ENCODE assay signal across 8 cellular contexts in the genomic region with DNA sequence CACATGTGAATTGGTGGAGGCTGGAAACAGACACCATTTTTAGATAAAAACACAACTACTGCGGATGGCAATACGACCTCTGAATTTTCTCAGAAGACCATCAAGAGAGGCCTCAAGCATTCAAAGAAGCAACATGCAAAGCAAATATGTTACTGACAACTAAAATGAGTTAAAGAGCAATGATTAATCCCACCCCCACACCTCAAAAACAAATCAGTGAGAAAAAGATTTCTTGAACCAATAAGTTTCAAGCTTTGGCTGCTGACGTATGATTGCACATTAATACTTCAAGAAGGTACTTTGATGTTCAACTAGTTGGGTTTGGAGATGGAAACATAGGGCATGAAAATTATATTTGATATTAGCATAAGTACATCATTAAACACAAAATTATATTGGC. TPM values are rescaled to one million over a fixed set of nuclear protein-coding genes. Genes with fewer than 3 reads are reported as not detected.
A peak's percentile ranks its signal among the peaks of the same experiment; 100 is the strongest.
DNase-seq lines count a peak whose midpoint lies in the region; ATAC-seq and TF ChIP-seq lines count a peak whose summit lies in the region.

No MANE protein-coding gene starts in this region.

- H3K36me3 Mint-ChIP-seq in memory B cell = peaks cover 2% of the 10 kb centered on the region

- H3K9me3 Mint-ChIP-seq in memory B cell = no peaks in the 10 kb centered on the region

- no peak for ATAC-seq in heart left ventricle
- ATAC-seq in left cardiac atrium = no peak
- no peak for ATAC-seq in memory B cell (ENCODE audit: low read depth)
- ATAC-seq in HG02642 (IDR thresholded peaks at IDR 0.05; ENCODE audit: poor library complexity, unreplicated experiment) = no peak
- ATAC-seq in HG02884 (IDR thresholded peaks at IDR 0.05; ENCODE audit: unreplicated experiment) = no peak
- ATAC-seq in HG02885 (IDR thresholded peaks at IDR 0.05; ENCODE audit: poor library complexity, unreplicated experiment) = no peak

- H3K27me3 Mint-ChIP-seq in memory B cell = no peaks in the 10 kb centered on the region

- H3K4me1 ChIP-seq in heart left ventricle (peaks cover 0 to 36% (median 24%) of the 10 kb centered on the region in 12 donors), ascending aorta (peaks cover 0 to 24% of the 10 kb centered on the region in 2 donors), uterus (peaks cover 0 to 8% of the 10 kb centered on the region in 2 donors)

- peak overlapping the region; percentile 98 for H3K27ac Mint-ChIP-seq in memory B cell

- peak overlapping the region in 11 of 12 donors; percentile 52 to 86 (median 73) for H3K4me3 ChIP-seq in heart left ventricle
- peak overlapping the region; percentile 79 to 87 for H3K4me3 ChIP-seq in ascending aorta
- peak overlapping the region; percentile 62 to 85 for H3K4me3 ChIP-seq in uterus

- H3K36me3 ChIP-seq in heart left ventricle (peaks cover 0 to 26% (median 20%) of the 10 kb centered on the region in 9 donors), ascending aorta (peaks cover 0 to 7% of the 10 kb centered on the region in 2 donors), uterus (no peaks in the 10 kb centered on the region)

- H3K4me1 Mint-ChIP-seq in memory B cell = peaks cover 33% of the 10 kb centered on the region

- 36 to 41% (median 38%) methylated on average over 3 of the region's 3 CpGs for WGBS in heart left ventricle, 4 donors

- H3K4me3 Mint-ChIP-seq in memory B cell = peak overlapping the region; percentile 96

- TF ChIP-seq CTCF in heart left ventricle (IDR thresholded peaks at IDR 0.05) = no peak
- no peak for TF ChIP-seq CTCF in ascending aorta (IDR thresholded peaks at IDR 0.05)
- TF ChIP-seq CTCF in uterus (IDR thresholded peaks at IDR 0.05) = no peak

- H3K9me3 ChIP-seq in heart left ventricle (no peaks in the 10 kb centered on the region), ascending aorta (no peaks in the 10 kb centered on the region), uterus (no peaks in the 10 kb centered on the region)

- no peak for TF ChIP-seq POLR2A in heart left ventricle (IDR thresholded peaks at IDR 0.05)
- no peak for TF ChIP-seq POLR2A in uterus (IDR thresholded peaks at IDR 0.05)

- peak overlapping the region in 6 of 12 donors; percentile 68 to 94 (median 82) for H3K27ac ChIP-seq in heart left ventricle
- peak overlapping the region; percentile 88 to 93 for H3K27ac ChIP-seq in ascending aorta
- H3K27ac ChIP-seq in uterus = peak overlapping the region; percentile 82 to 88

- DNase-seq in heart left ventricle = no peak
- no peak for DNase-seq in left cardiac atrium
- no peak for DNase-seq in ascending aorta (ENCODE audit: low spot score in 2 of 2)
- DNase-seq in memory B cell (ENCODE audit: low spot score in 2 of 2) = no peak
- DNase-seq in uterus = no peak

- H3K27me3 ChIP-seq in heart left ventricle (no peaks in the 10 kb centered on the region), ascending aorta (no peaks in the 10 kb centered on the region), uterus (no peaks in the 10 kb centered on the region)

- intact Hi-C loops in heart left ventricle (cut with DNase I) = no loop called here
- intact Hi-C loops in left cardiac atrium (cut with DNase I) = no loop called here
- intact Hi-C loops in ascending aorta (cut with DNase I) = loop anchor here (2.0 kb wide), 1 partner anchor 1985 kb away; the partner anchor contains the start of gene CD2AP
- intact Hi-C loops in uterus (cut with DNase I; ENCODE audit: low total_unique reads) = no loop called here

RNA-seq across cellular contexts. Expression of gene MMUT, which starts 1.0 kb away (rescaled TPM):
- total RNA-seq in heart left ventricle (10 to 100 TPM; 16.3 to 43.6 (median 32.4) TPM), left cardiac atrium (10 to 100 TPM; 26.7 to 29.7 TPM), ascending aorta (8.7 TPM), uterus (10 to 100 TPM in 3 of 4 donors, 1 to 10 TPM in 1; 4.1 to 31.4 (median 19.8) TPM)
- polyA plus RNA-seq in heart left ventricle = 10 to 100 TPM; 13.7 to 33.1 TPM

RNA-seq across cellular contexts. Expression of gene CENPQ, which starts 1.1 kb away (rescaled TPM):
- total RNA-seq in heart left ventricle = 1 to 10 TPM; 3.0 to 7.4 (median 4.9) TPM
- polyA plus RNA-seq in heart left ventricle = 10 to 100 TPM in 1 of 2 donors, 1 to 10 TPM in 1; 4.2 to 10.1 TPM
- total RNA-seq in left cardiac atrium = 1 to 10 TPM; 4.7 to 5.9 TPM
- total RNA-seq in ascending aorta = not detected
- total RNA-seq in uterus = 1 to 10 TPM; 1.5 to 9.5 (median 3.4) TPM

RNA-seq across cellular contexts. Expression of gene GLYATL3, which starts 37.7 kb away (rescaled TPM):
- total RNA-seq in heart left ventricle = not detected
- not detected for polyA plus RNA-seq in heart left ventricle
- not detected for total RNA-seq in left cardiac atrium
- total RNA-seq in ascending aorta = not detected
- not detected for total RNA-seq in uterus
